ENCODE assay signal across 8 cellular contexts in genomic region chr13:41019027-41019487, GRCh38. TPM values are rescaled to one million over a fixed set of nuclear protein-coding genes. Genes with fewer than 3 reads are reported as not detected.
A peak's percentile ranks its signal among the peaks of the same experiment; 100 is the strongest.
DNase-seq lines count a peak whose midpoint lies in the region; ATAC-seq lines count a peak whose summit lies in the region.

TSS of gene ELF1 (minus strand) at chr13:41019316. CDS start at chr13:40982054, 37,262 bp downstream.

- no peak within 1 kb of the TSS for H2AK5ac ChIP-seq in neuronal stem cell (ENCODE audit: low read depth, low read length)

- H3K14ac ChIP-seq in neuronal stem cell (ENCODE audit: low read length) = no peak within 1 kb of the TSS

- H3K4me1 Mint-ChIP-seq in activated naive CD4-positive, alpha-beta T cell treated with anti-CD3 and anti-CD28 coated beads, Interleukin-2, amount 50 U/mL, for 24 hours = peaks cover 56% of the 10 kb centered on the region

- DNase-seq in DMS79 treated with DMSO at 0.1 percent for 48 hours (lab: John Stamatoyannopoulos, UW) (peak; percentile 36), SHP77 treated with DMSO at 0.1 percent for 48 hours (lab: John Stamatoyannopoulos, UW) (peak; percentile 51), cardiac septum (ENCODE audit: low spot score) (no peak), sciatic nerve (ENCODE audit: low spot score) (no peak), neuronal stem cell (ENCODE audit: low spot score) (no peak)

- no peak within 1 kb of the TSS for H3K27ac ChIP-seq in neuronal stem cell (replicated peaks; ENCODE audit: low read length)

- intact Hi-C loops in cardiac septum (cut with DNase I) = no loop called here
- intact Hi-C loops in sciatic nerve (cut with DNase I) = no loop called here

- H2BK120ac ChIP-seq in neuronal stem cell (ENCODE audit: low read depth, low read length) = no peak within 1 kb of the TSS

- no peaks in the 10 kb centered on the region for H3K36me3 ChIP-seq in neuronal stem cell (replicated peaks in 1 of 2; ENCODE audit: control insufficient read depth in 2 of 2, insufficient read depth in 2 of 2, low read length in 2 of 2)

- H2BK5ac ChIP-seq in neuronal stem cell (ENCODE audit: low read length) = no peak within 1 kb of the TSS

- H2BK12ac ChIP-seq in neuronal stem cell (ENCODE audit: low read length) = no peak within 1 kb of the TSS

- no peaks in the 10 kb centered on the region for H3K27me3 ChIP-seq in neuronal stem cell (ENCODE audit: control insufficient read depth in 3 of 3, insufficient read depth in 3 of 3, low read depth in 1 of 3, low read length in 3 of 3)

- H3K23ac ChIP-seq in neuronal stem cell (ENCODE audit: low read depth, low read length, poor library complexity) = no peak within 1 kb of the TSS

- H4K8ac ChIP-seq in neuronal stem cell (ENCODE audit: low read depth, low read length) = no peak within 1 kb of the TSS

- no peaks in the 10 kb centered on the region for H3K9me3 Mint-ChIP-seq in activated naive CD4-positive, alpha-beta T cell treated with anti-CD3 and anti-CD28 coated beads, Interleukin-2, amount 50 U/mL, for 24 hours

- no peak within 1 kb of the TSS for H3K9ac ChIP-seq in neuronal stem cell (ENCODE audit: low read depth, low read length, poor library complexity)

- peaks cover 0 to 3% of the 10 kb centered on the region in 2 donors for H3K4me1 ChIP-seq in neuronal stem cell (ENCODE audit: control insufficient read depth in 2 of 2, insufficient read depth in 1 of 2, low read depth in 1 of 2, low read length in 2 of 2)

- no peak within 1 kb of the TSS for H2BK15ac ChIP-seq in neuronal stem cell (ENCODE audit: low read length)

- H3K4me3 ChIP-seq in neuronal stem cell (ENCODE audit: low read length in 2 of 2) = no peak within 1 kb of the TSS

- H3K36me3 Mint-ChIP-seq in activated naive CD4-positive, alpha-beta T cell treated with anti-CD3 and anti-CD28 coated beads, Interleukin-2, amount 50 U/mL, for 24 hours = peaks cover 5% of the 10 kb centered on the region

- H3K18ac ChIP-seq in neuronal stem cell (ENCODE audit: low read length) = no peak within 1 kb of the TSS

- H3K4ac ChIP-seq in neuronal stem cell (ENCODE audit: low read length) = no peak within 1 kb of the TSS

- no peaks in the 10 kb centered on the region for H3K9me3 ChIP-seq in neuronal stem cell (replicated peaks in 1 of 2; ENCODE audit: control insufficient read depth in 2 of 2, insufficient read depth in 1 of 2, low read depth in 1 of 2, low read length in 2 of 2)

- peak within 1 kb of the TSS; percentile 99 for H3K27ac Mint-ChIP-seq in activated naive CD4-positive, alpha-beta T cell treated with anti-CD3 and anti-CD28 coated beads, Interleukin-2, amount 50 U/mL, for 24 hours

- H3K27me3 Mint-ChIP-seq in activated naive CD4-positive, alpha-beta T cell treated with anti-CD3 and anti-CD28 coated beads, Interleukin-2, amount 50 U/mL, for 24 hours = no peaks in the 10 kb centered on the region

- peak; percentile 78 for ATAC-seq in GM19468 (IDR thresholded peaks at IDR 0.05; ENCODE audit: extremely low read depth, unreplicated experiment)
- peak; percentile 89 for ATAC-seq in HG03571 (IDR thresholded peaks at IDR 0.05; ENCODE audit: unreplicated experiment)
- ATAC-seq in sciatic nerve = peak; percentile 90

- H3K79me1 ChIP-seq in neuronal stem cell (ENCODE audit: low read depth, low read length) = no peaks in the 10 kb centered on the region

- no peak within 1 kb of the TSS for H4K91ac ChIP-seq in neuronal stem cell (ENCODE audit: low read depth, low read length, poor library complexity)

- no peak within 1 kb of the TSS for H3K4me2 ChIP-seq in neuronal stem cell (ENCODE audit: insufficient read depth, low read length, poor library complexity, severe bottlenecking)

- H3K4me3 Mint-ChIP-seq in activated naive CD4-positive, alpha-beta T cell treated with anti-CD3 and anti-CD28 coated beads, Interleukin-2, amount 50 U/mL, for 24 hours = peak within 1 kb of the TSS; percentile 98

- no peak within 1 kb of the TSS for H2AFZ ChIP-seq in neuronal stem cell (ENCODE audit: low read length)

- WGBS in neuronal stem cell (ENCODE audit: extremely low coverage in 2 of 2, insufficient read length in 2 of 2, insufficient replicate concordance in 1 of 2), 2 donors = no CpG with 5 or more reads among the region's 4 CpGs

RNA-seq across cellular contexts. Expression of gene ELF1, which starts in this region (rescaled TPM):
- total RNA-seq in cardiac septum (36.6 TPM), sciatic nerve (61.7 TPM)
- polyA plus RNA-seq in neuronal stem cell (2013, experiment 1 of 2) = 11.2 TPM
- 10.3 TPM for polyA plus RNA-seq in neuronal stem cell (2013, experiment 2 of 2)

Comparison
In these comparisons a context has a peak if more than half of its experiments do, and no peak if none do; other contexts are left out.
1. DNase-seq: peak in DMS79 treated with DMSO at 0.1 percent for 48 hours (single experiment) and SHP77 treated with DMSO at 0.1 percent for 48 hours (single experiment); none in cardiac septum (single experiment), sciatic nerve (single experiment) and neuronal stem cell (single experiment).
2. Peak in every context shown above with its lines, with median percentiles within 50 percentile points of each other: ATAC-seq.